Comparison of ENCODE assay signal across 8 cellular contexts in genomic region chr14:24188251-24189058, GRCh38. TPM values are rescaled to one million over a fixed set of nuclear protein-coding genes. Genes with fewer than 3 reads are reported as not detected.
DNase-seq lines count a peak whose midpoint lies in the region; ATAC-seq and TF ChIP-seq lines count a peak whose summit lies in the region.

Gene IPO4, minus strand, starts transcription at chr14:24188816. Its CDS starts 29 bp downstream, at chr14:24188787.

- TF ChIP-seq CTCF in upper lobe of left lung (IDR thresholded peaks at IDR 0.05), result no peak

- DNase-seq in NCI-H1694 (lab: John Stamatoyannopoulos, UW), result peak; percentile 97
- DNase-seq in amniotic epithelial cell (ENCODE audit: low read depth), result peak; percentile 98
- DNase-seq in left cardiac atrium, result peak; percentile 96
- peak; percentile 99 for DNase-seq in posterior vena cava (ENCODE audit: low spot score)
- peak; percentile 93 to 97 for DNase-seq in upper lobe of left lung

- H3K36me3 ChIP-seq in upper lobe of left lung, result peaks cover 0 to 59% (median 41%) of the 10 kb centered on the region in 4 donors

- H3K9me3 ChIP-seq in upper lobe of left lung, result no peaks in the 10 kb centered on the region

- H3K27ac ChIP-seq in upper lobe of left lung, result peak within 1 kb of the TSS; percentile 67 to 78 (median 72)

- peak; percentile 87 for ATAC-seq in HG02884 (IDR thresholded peaks at IDR 0.05; ENCODE audit: unreplicated experiment)
- ATAC-seq in left cardiac atrium, result peak; percentile 93 to 97
- ATAC-seq in upper lobe of left lung (ENCODE audit: low FRiP score in 2 of 2), result peak; percentile 95 to 97

- H3K4me1 ChIP-seq in upper lobe of left lung, result peaks cover 14 to 24% (median 18%) of the 10 kb centered on the region in 4 donors

- WGBS in upper lobe of left lung, 2 donors, result 0% methylated on average over 12 to 57 of the region's 65 CpGs

- TF ChIP-seq EP300 in upper lobe of left lung (IDR thresholded peaks at IDR 0.05), result no peak

- H3K27me3 ChIP-seq in upper lobe of left lung, result no peaks in the 10 kb centered on the region

- H3K4me3 ChIP-seq in upper lobe of left lung, result peak within 1 kb of the TSS; percentile 65 to 90 (median 78)

- TF ChIP-seq POLR2A in GM15510 (IDR thresholded peaks at IDR 0.05; ENCODE audit: borderline replicate concordance, extremely low read depth, insufficient read length) (peak; percentile 85), upper lobe of left lung (IDR thresholded peaks at IDR 0.05) (peak in 3 of 4 donors; percentile 24 to 66 (median 66))

- intact Hi-C loops in T-helper 1 cell treated with Interleukin-12 subunit alpha and Interleukin-12 subunit beta and Interleukin-4 antibody, amounts not matched to agents 30 ng/mL and 1 ng/mL, for 36 hours (cut with micrococcal nuclease), result loop anchor here (1.0 kb wide), 10 partner anchors 25 to 254 kb away; partner anchors contain the start of genes CHMP4A, DCAF11, DHRS1 and GMPR2
- intact Hi-C loops in left cardiac atrium (cut with DNase I) (no loop called here), posterior vena cava (cut with DNase I) (no loop called here)

RNA-seq across cellular contexts. Expression of gene IPO4, which starts in this region (rescaled TPM):
- 48.1 and 50.6 TPM in 2 replicates for total RNA-seq in T-helper 1 cell treated with Interleukin-12 subunit alpha and Interleukin-12 subunit beta and Interleukin-4 antibody, amounts not matched to agents 30 ng/mL and 1 ng/mL, for 36 hours
- 10 to 100 TPM; 11.8 to 30.2 TPM for total RNA-seq in left cardiac atrium
- total RNA-seq in posterior vena cava, result 10 to 100 TPM; 24.9 to 30.6 TPM
- total RNA-seq in upper lobe of left lung, result 10 to 100 TPM; 20.8 to 50.3 (median 35.2) TPM

Comparison
In these comparisons a context has a peak if more than half of its experiments do, and no peak if none do; other contexts are left out.
1. Peak in every context shown above with its lines: DNase-seq, ATAC-seq, H3K4me3 ChIP-seq and H3K27ac ChIP-seq.